In genomic region chr3:105878061-105878460, GRCh38 we compare ENCODE assay signal across 16 cellular contexts. TPM values are rescaled to one million over a fixed set of nuclear protein-coding genes. Genes with fewer than 3 reads are reported as not detected.
A peak's percentile ranks its signal among the peaks of the same experiment; 100 is the strongest.
DNase-seq lines count a peak whose midpoint lies in the region; ATAC-seq, FAIRE-seq and TF ChIP-seq lines count a peak whose summit lies in the region.
"Had no signal": no experiment of that assay in that cellular context is flagged by ENCODE, and none has a peak within 500 bp of the region (broad histone marks: within the 10 kb centered on the region; RNA-seq: fewer than 3 reads in every experiment).

No MANE protein-coding gene starts in this region.

- H3K79me2 ChIP-seq in GM23338 (replicated peaks; ENCODE audit: insufficient read depth) (no peaks in the 10 kb centered on the region), astrocyte (ENCODE audit: insufficient read depth, low read length) (no peaks in the 10 kb centered on the region), H9 (ENCODE audit: insufficient read depth, low read length) (no peaks in the 10 kb centered on the region)

- H3K4me1 Mint-ChIP-seq in GM23338 (peaks cover 9% of the 10 kb centered on the region; the same call in 2 of the 3 replicates), astrocyte (ENCODE audit: low read depth, unreplicated experiment) (no peaks in the 10 kb centered on the region), H9 (peaks cover 5 to 9% of the 10 kb centered on the region in 2 experiments)
- H3K4me1 Mint-ChIP-seq: nephron progenitor cell had no signal

- H3K9me3 ChIP-seq in astrocyte (ENCODE audit: insufficient read depth, low read depth, low read length) (no peaks in the 10 kb centered on the region), H9 (ENCODE audit: control insufficient read depth, low read depth, low read length) (no peaks in the 10 kb centered on the region)
- H3K9me3 ChIP-seq: esophagus squamous epithelium had no signal

- no peaks in the 10 kb centered on the region for H3K23me2 ChIP-seq in H9 (ENCODE audit: insufficient read length, low read depth, low read length, poor library complexity, severe bottlenecking)

- no peaks in the 10 kb centered on the region for H3F3A ChIP-seq in GM23338 (replicated peaks; ENCODE audit: low read depth)

- H3K27ac Mint-ChIP-seq in GM23338, result peak overlapping the region; percentile 25
- no peak overlapping the region for H3K27ac Mint-ChIP-seq in astrocyte (ENCODE audit: unreplicated experiment)
- peak overlapping the region in 1 of 3 experiments; percentile 88; a peak in 2 of 7 replicates for H3K27ac Mint-ChIP-seq in H9
- H3K27ac Mint-ChIP-seq: nephron progenitor cell had no signal

- H3K27ac ChIP-seq in GM23338 (ENCODE audit: low read depth) (0 out of 2 replicates have a peak overlapping the region, but pooled peaks have one; percentile 4), astrocyte (ENCODE audit: low read depth, low read length) (no peak overlapping the region), H9 (ENCODE audit: insufficient read length, low read depth, low read length) (no peak overlapping the region)
- H3K27ac ChIP-seq: esophagus squamous epithelium had no signal

- H3K27me3 Mint-ChIP-seq in GM23338 (ENCODE audit: insufficient read depth, low read depth, poor library complexity) (no peaks in the 10 kb centered on the region), astrocyte (ENCODE audit: low read depth, unreplicated experiment) (no peaks in the 10 kb centered on the region), H9 (ENCODE audit: low read depth) (no peaks in the 10 kb centered on the region)

- H3K36me3 ChIP-seq in GM23338 (ENCODE audit: insufficient read depth) (no peaks in the 10 kb centered on the region), astrocyte (ENCODE audit: insufficient read depth, low read length) (no peaks in the 10 kb centered on the region)
- H3K36me3 ChIP-seq: esophagus squamous epithelium had no signal

- H4K20me1 ChIP-seq in GM23338 (replicated peaks; ENCODE audit: insufficient read depth), result no peaks in the 10 kb centered on the region
- no peaks in the 10 kb centered on the region for H4K20me1 ChIP-seq in astrocyte (ENCODE audit: insufficient read depth, low read length)
- no peaks in the 10 kb centered on the region for H4K20me1 ChIP-seq in H9 (ENCODE audit: control insufficient read depth, insufficient read depth, insufficient read length)

- H3K14ac ChIP-seq in H9 (ENCODE audit: insufficient read depth, low read length), result no peak overlapping the region

- no peak overlapping the region for H4K8ac ChIP-seq in H9 (replicated peaks; ENCODE audit: insufficient read length, low read depth, low read length)

- H3T11ph ChIP-seq in H9 (ENCODE audit: low read length), result no peak overlapping the region

- no peak overlapping the region for H3K23ac ChIP-seq in H9 (ENCODE audit: insufficient read length, low read depth, low read length)

- H3K4me3 Mint-ChIP-seq in GM23338 (no peak overlapping the region), astrocyte (ENCODE audit: unreplicated experiment) (no peak overlapping the region), H9 (no peak overlapping the region)
- H3K4me3 Mint-ChIP-seq: nephron progenitor cell had no signal

- H3K4ac ChIP-seq in H9 (ENCODE audit: low read depth, low read length), result no peak overlapping the region

- H2AK5ac ChIP-seq in H9 (ENCODE audit: insufficient read length, low read length), result no peak overlapping the region

- no peak overlapping the region for H4K91ac ChIP-seq in H9 (ENCODE audit: insufficient read length, low read depth, low read length)

- DNase-seq in AG09319 (ENCODE audit: extremely low read depth, low read depth) (peak; percentile 67), GM23338 (ENCODE audit: low spot score) (peak; percentile 10), astrocyte (ENCODE audit: low read depth) (peak; percentile 70), H9 (no peak), iPS-NIHi11 (ENCODE audit: low spot score) (no peak)
- DNase-seq: activated CD4-positive, CD25-positive, alpha-beta regulatory T cell; dermis blood vessel endothelial cell; esophagus squamous epithelium; hypothalamus; MV-4-11; NCI-H774; nephron progenitor cell; stimulated activated CD4-positive, alpha-beta T cell treated with anti-CD3 and anti-CD28 coated beads, Interleukin-15, amount 100 ng/mL, for 24 hours had no signal

- no peak overlapping the region for H4K5ac ChIP-seq in H9 (ENCODE audit: insufficient read length, low read depth, low read length)

- H2BK15ac ChIP-seq in H9 (ENCODE audit: low read depth, low read length), result no peak overlapping the region

- H2BK20ac ChIP-seq in H9 (ENCODE audit: low read depth, low read length, poor library complexity, severe bottlenecking), result no peak overlapping the region

- H2BK12ac ChIP-seq in H9 (ENCODE audit: insufficient read length, low read depth, low read length), result no peak overlapping the region

- WGBS in H9 (ENCODE audit: extremely low coverage, insufficient read length, low lambda C conversion rate), result no CpG with 5 or more reads among the region's 1 CpG

- H3K27me3 ChIP-seq in GM23338 (ENCODE audit: insufficient read depth), result no peaks in the 10 kb centered on the region
- no peaks in the 10 kb centered on the region for H3K27me3 ChIP-seq in astrocyte (ENCODE audit: insufficient read depth, low read length)
- no peaks in the 10 kb centered on the region for H3K27me3 ChIP-seq in H9 (ENCODE audit: insufficient read depth, low read length)
- H3K27me3 ChIP-seq: esophagus squamous epithelium had no signal

- no peak overlapping the region for H3K18ac ChIP-seq in H9 (ENCODE audit: insufficient read length, low read depth, low read length)

- no peaks in the 10 kb centered on the region for H3K79me1 ChIP-seq in H9 (ENCODE audit: insufficient read depth, low read depth, low read length, poor library complexity, severe bottlenecking)

- ATAC-seq in GM23338 (no peak), HG03196 (IDR thresholded peaks at IDR 0.05; ENCODE audit: unreplicated experiment) (no peak), HG03025 (IDR thresholded peaks at IDR 0.05; ENCODE audit: low FRiP score, unreplicated experiment) (no peak)

- H3K36me3 Mint-ChIP-seq in GM23338 (ENCODE audit: low read depth), result no peaks in the 10 kb centered on the region
- no peaks in the 10 kb centered on the region for H3K36me3 Mint-ChIP-seq in astrocyte (ENCODE audit: low read depth, unreplicated experiment)
- no peaks in the 10 kb centered on the region for H3K36me3 Mint-ChIP-seq in H9 (ENCODE audit: insufficient read depth in 1 of 3, low read depth in 3 of 3)

- 0 out of 2 replicates have a peak, but pooled peaks cover 7% of the 10 kb centered on the region for H3K4me1 ChIP-seq in GM23338 (ENCODE audit: insufficient read depth)
- peaks cover 3% of the 10 kb centered on the region for H3K4me1 ChIP-seq in astrocyte (ENCODE audit: insufficient read depth, low read length)
- H3K4me1 ChIP-seq in H9 (ENCODE audit: insufficient read depth, low read length), result no peaks in the 10 kb centered on the region

- H2BK5ac ChIP-seq in H9 (ENCODE audit: insufficient read length, low read length), result no peak overlapping the region

- H2AFZ ChIP-seq in GM23338 (no peak overlapping the region), astrocyte (ENCODE audit: low read depth, low read length) (no peak overlapping the region), H9 (ENCODE audit: low read length) (no peak overlapping the region)

- H3K9me2 ChIP-seq in GM23338 (ENCODE audit: insufficient read depth), result no peaks in the 10 kb centered on the region

- H2BK120ac ChIP-seq in H9 (ENCODE audit: low read depth, low read length, poor library complexity, severe bottlenecking), result no peak overlapping the region

- peak; percentile 20 for FAIRE-seq in astrocyte (lab: Jason Lieb, UNC)
- peak; percentile 80 for FAIRE-seq in islet of Langerhans (lab: Jason Lieb, UNC)

- 0 out of 2 replicates have a peak overlapping the region, but pooled peaks have one; percentile 5 for H3K4me2 ChIP-seq in GM23338
- H3K4me2 ChIP-seq in astrocyte (ENCODE audit: low read length), result no peak overlapping the region
- no peak overlapping the region for H3K4me2 ChIP-seq in H9 (ENCODE audit: insufficient read depth, insufficient read length, low read length)

- H3K9me3 Mint-ChIP-seq in GM23338, result no peaks in the 10 kb centered on the region
- no peaks in the 10 kb centered on the region for H3K9me3 Mint-ChIP-seq in astrocyte (ENCODE audit: unreplicated experiment)
- no peaks in the 10 kb centered on the region for H3K9me3 Mint-ChIP-seq in H9
- H3K9me3 Mint-ChIP-seq: nephron progenitor cell had no signal

- H3K9ac ChIP-seq in astrocyte (ENCODE audit: low read length) (no peak overlapping the region), H9 (ENCODE audit: extremely low read depth, insufficient read length, low read length) (no peak overlapping the region)

- no peak for TF ChIP-seq CTCF in AG09319 (IDR thresholded peaks at IDR 0.05; ENCODE audit: low read depth, low read length)
- no peak for TF ChIP-seq CTCF in GM23338 (conservative IDR thresholded peaks at IDR 0.05; ENCODE audit: low read depth in 2 of 2)
- no peak for TF ChIP-seq CTCF in astrocyte (IDR thresholded peaks at IDR 0.05; ENCODE audit: insufficient read depth, low read depth, low read length)
- no peak for TF ChIP-seq CTCF in H9 (conservative IDR thresholded peaks at IDR 0.05)

- no peak overlapping the region for H3K56ac ChIP-seq in H9 (ENCODE audit: insufficient read length, low read depth, low read length)

- no peak overlapping the region for H3K4me3 ChIP-seq in GM23338
- no peak overlapping the region for H3K4me3 ChIP-seq in astrocyte (ENCODE audit: insufficient read depth, low read depth, low read length)
- H3K4me3 ChIP-seq: esophagus squamous epithelium had no signal

TF ChIP-seq in GM23338, 12 proteins besides CTCF, POLR2A, EP300 and RAD21:
- TF ChIP-seq ZNF114 (CRISPR knock-in tag; IDR thresholded peaks at IDR 0.05) (no peak), EZH2 (IDR thresholded peaks at IDR 0.05; ENCODE audit: low read depth, unreplicated experiment) (no peak), ETS1 (IDR thresholded peaks at IDR 0.05) (no peak), POLR2AphosphoS5 (IDR thresholded peaks at IDR 0.05; ENCODE audit: low read depth) (no peak), EZH2phosphoT487 (IDR thresholded peaks at IDR 0.05; ENCODE audit: unreplicated experiment) (no peak), JUNB (IDR thresholded peaks at IDR 0.05; ENCODE audit: unreplicated experiment) (no peak)
TF ChIP-seq in GM23338: peak in this region for 0.

RNA-seq across cellular contexts. Expression of gene CBLB, which starts 9.2 kb away (rescaled TPM):
- 41.9 and 47.7 TPM in 2 replicates for total RNA-seq in GM23338 (2014; rRNA removed; shearing (Covaris generic))
- 20.5 TPM in 2 replicates for polyA plus RNA-seq in GM23338 (2016; fragmentation: Nextera tagmentation; extraction: Ambion mirVana)
- 45.9 and 48.0 TPM in 2 replicates for total RNA-seq in astrocyte
- total RNA-seq in H9 (2021), result 22.4 and 25.7 TPM in 2 replicates

Comparison
In these comparisons a context has a peak if more than half of its experiments do, and no peak if none do; other contexts are left out.
1. DNase-seq: peak in AG09319 (single experiment), GM23338 (single experiment) and astrocyte (single experiment); none in H9 (single experiment) and iPS-NIHi11 (single experiment).